In genomic region chr3:197354195-197355059, GRCh38 we compare ENCODE assay signal across 11 cellular contexts. TPM values are rescaled to one million over a fixed set of nuclear protein-coding genes. Genes with fewer than 3 reads are reported as not detected.
DNase-seq lines count a peak whose midpoint lies in the region; ATAC-seq and TF ChIP-seq lines count a peak whose summit lies in the region.
"Had no signal": no experiment of that assay in that cellular context is flagged by ENCODE, and none has a peak within 500 bp of the region (broad histone marks: within the 10 kb centered on the region; RNA-seq: fewer than 3 reads in every experiment).

No MANE protein-coding gene starts in this region.

- H3K27me3 Mint-ChIP-seq in naive thymus-derived CD4-positive, alpha-beta T cell, result peaks cover 4 to 11% (median 5%) of the 10 kb centered on the region in 5 donors

- CTCF ChIA-PET in naive thymus-derived CD4-positive, alpha-beta T cell (lab: Charles Lee), result no interaction called here

- H3K4me3 ChIP-seq in colonic mucosa (no peak overlapping the region), mesenchymal stem cell (ENCODE audit: insufficient read depth in 1 of 2, low read depth in 1 of 2, low read length in 2 of 2) (peak overlapping the region in 1 of 2 experiments; percentile 63), uterus (no peak overlapping the region)
- H3K4me3 ChIP-seq in naive thymus-derived CD4-positive, alpha-beta T cell (ENCODE audit: low read length), result no peak overlapping the region

- H3K36me3 Mint-ChIP-seq in naive thymus-derived CD4-positive, alpha-beta T cell, result peaks cover 0 to 3% (median 1%) of the 10 kb centered on the region in 5 donors

- H3K18ac ChIP-seq in mesenchymal stem cell (ENCODE audit: low read depth in 1 of 2, low read length in 2 of 2), result peak overlapping the region; percentile 84 to 94

- peak overlapping the region; percentile 28 for H3K4me2 ChIP-seq in mesenchymal stem cell (ENCODE audit: low read length, poor library complexity, severe bottlenecking)

- H3K4me1 Mint-ChIP-seq in naive thymus-derived CD4-positive, alpha-beta T cell, result peaks cover 0 to 4% (median 0%) of the 10 kb centered on the region in 7 donors

- peak overlapping the region; percentile 16 to 22 for H3K23ac ChIP-seq in mesenchymal stem cell (ENCODE audit: low read length in 2 of 2)

- H3K27ac ChIP-seq in colonic mucosa, result peak overlapping the region; percentile 32
- H3K27ac ChIP-seq in mesenchymal stem cell (ENCODE audit: low read length, poor library complexity, severe bottlenecking), result peak overlapping the region; percentile 96
- H3K27ac ChIP-seq in uterus, result peak overlapping the region; percentile 43 to 44
- no peak overlapping the region for H3K27ac ChIP-seq in naive thymus-derived CD4-positive, alpha-beta T cell (ENCODE audit: low read depth, low read length)
- H3K27ac ChIP-seq: 22Rv1 had no signal

- H3K4me3 Mint-ChIP-seq in naive thymus-derived CD4-positive, alpha-beta T cell, result no peak overlapping the region
- H3K4me3 Mint-ChIP-seq: activated CD8-positive, alpha-beta T cell treated with anti-CD3 and anti-CD28 coated beads, Interleukin-2, amount 10 ng/mL, durations not matched to agents 7 days and 5 days had no signal

- H2AFZ ChIP-seq in mesenchymal stem cell (ENCODE audit: low read depth, low read length), result peak overlapping the region; percentile 67

- no peaks in the 10 kb centered on the region for H3K36me3 ChIP-seq in colonic mucosa
- H3K36me3 ChIP-seq in mesenchymal stem cell (ENCODE audit: control insufficient read depth in 1 of 2, insufficient read depth in 2 of 2, low read depth in 1 of 2, low read length in 2 of 2), result peaks cover 0 to 2% of the 10 kb centered on the region in 2 experiments
- no peaks in the 10 kb centered on the region for H3K36me3 ChIP-seq in uterus
- H3K36me3 ChIP-seq in naive thymus-derived CD4-positive, alpha-beta T cell (ENCODE audit: control insufficient read depth in 2 of 3, insufficient read depth in 3 of 3, low read length in 3 of 3), result no peaks in the 10 kb centered on the region

- peak in 2 of 3 experiments; percentile 28 to 88 for DNase-seq in NCI-H1417 (lab: John Stamatoyannopoulos, UW)
- no peak for DNase-seq in NCI-H1417 treated with DMSO at 0.1 percent for 48 hours (lab: John Stamatoyannopoulos, UW)
- peak; percentile 38 for DNase-seq in colonic mucosa
- DNase-seq in mesenchymal stem cell, result peak; percentile 89
- peak; percentile 32 to 56 for DNase-seq in uterus
- no peak for DNase-seq in naive thymus-derived CD4-positive, alpha-beta T cell
- DNase-seq: activated CD8-positive, alpha-beta T cell treated with anti-CD3 and anti-CD28 coated beads, Interleukin-2, amount 10 ng/mL, durations not matched to agents 7 days and 5 days; foreskin melanocyte had no signal

- no peak overlapping the region for H3K27ac Mint-ChIP-seq in naive thymus-derived CD4-positive, alpha-beta T cell
- H3K27ac Mint-ChIP-seq: activated CD8-positive, alpha-beta T cell treated with anti-CD3 and anti-CD28 coated beads, Interleukin-2, amount 10 ng/mL, durations not matched to agents 7 days and 5 days had no signal

- intact Hi-C loops in colonic mucosa (cut with DNase I) (no loop called here), uterus (cut with DNase I; ENCODE audit: low total_unique reads) (no loop called here)
- intact Hi-C loops in naive thymus-derived CD4-positive, alpha-beta T cell (cut with micrococcal nuclease), result no loop called here

- peak overlapping the region; percentile 73 to 74 for H2BK12ac ChIP-seq in mesenchymal stem cell (ENCODE audit: low read length in 2 of 2)

- H3K27me3 ChIP-seq in colonic mucosa (no peaks in the 10 kb centered on the region), mesenchymal stem cell (ENCODE audit: control insufficient read depth in 1 of 2, insufficient read depth in 1 of 2, low read length in 2 of 2) (peaks cover 0 to 9% of the 10 kb centered on the region in 2 experiments), uterus (no peaks in the 10 kb centered on the region)
- H3K27me3 ChIP-seq in naive thymus-derived CD4-positive, alpha-beta T cell (ENCODE audit: control insufficient read depth in 2 of 2, insufficient read depth in 2 of 2, low read length in 2 of 2), result no peaks in the 10 kb centered on the region

- TF ChIP-seq POLR2A in uterus (IDR thresholded peaks at IDR 0.05), result no peak

- POLR2A ChIA-PET in naive thymus-derived CD4-positive, alpha-beta T cell (lab: Charles Lee), result no interaction called here

- H4K91ac ChIP-seq in mesenchymal stem cell (ENCODE audit: low read length), result peak overlapping the region; percentile 89

- H3K14ac ChIP-seq in mesenchymal stem cell (ENCODE audit: low read length in 2 of 2), result peak overlapping the region in 1 of 2 experiments; percentile 12

- H2BK120ac ChIP-seq in mesenchymal stem cell (ENCODE audit: low read depth, low read length), result peak overlapping the region; percentile 11

- H3K9ac ChIP-seq in colonic mucosa (ENCODE audit: low read depth in 2 of 2, low read length in 2 of 2), result peak overlapping the region in 1 of 2 donors; percentile 3
- peak overlapping the region; percentile 66 for H3K9ac ChIP-seq in mesenchymal stem cell (ENCODE audit: low read length)

- H3K4me1 ChIP-seq in colonic mucosa (no peaks in the 10 kb centered on the region), mesenchymal stem cell (ENCODE audit: control insufficient read depth, insufficient read depth, low read depth, low read length) (peaks cover 26% of the 10 kb centered on the region), uterus (peaks cover 0 to 4% of the 10 kb centered on the region in 2 donors)
- H3K4me1 ChIP-seq in naive thymus-derived CD4-positive, alpha-beta T cell (ENCODE audit: control insufficient read depth in 2 of 2, insufficient read depth in 2 of 2, low read length in 2 of 2), result no peaks in the 10 kb centered on the region

- peak overlapping the region; percentile 96 for H4K8ac ChIP-seq in mesenchymal stem cell (ENCODE audit: low read length)

- H2BK15ac ChIP-seq in mesenchymal stem cell (ENCODE audit: low read depth, poor library complexity, severe bottlenecking), result no peak overlapping the region

- H3K4ac ChIP-seq in mesenchymal stem cell (ENCODE audit: low read depth in 1 of 2, low read length in 2 of 2), result peak overlapping the region; percentile 64 to 69

- H3K9me3 ChIP-seq in colonic mucosa (no peaks in the 10 kb centered on the region), mesenchymal stem cell (ENCODE audit: control insufficient read depth, low read length) (peaks cover 8% of the 10 kb centered on the region), uterus (no peaks in the 10 kb centered on the region)
- no peaks in the 10 kb centered on the region for H3K9me3 ChIP-seq in naive thymus-derived CD4-positive, alpha-beta T cell (ENCODE audit: control insufficient read depth in 2 of 3, low read length in 3 of 3)

- peak overlapping the region; percentile 97 for H2AK5ac ChIP-seq in mesenchymal stem cell (ENCODE audit: low read length, severe bottlenecking)

- TF ChIP-seq CTCF in colonic mucosa (IDR thresholded peaks at IDR 0.05) (no peak), uterus (IDR thresholded peaks at IDR 0.05) (no peak)

- peak overlapping the region; percentile 60 for H2BK5ac ChIP-seq in mesenchymal stem cell (ENCODE audit: low read depth, low read length, poor library complexity, severe bottlenecking)

- WGBS in mesenchymal stem cell, result 25% methylated on average over 26 of the region's 26 CpGs

- H3K9me3 Mint-ChIP-seq in naive thymus-derived CD4-positive, alpha-beta T cell, result peaks cover 1 to 10% (median 4%) of the 10 kb centered on the region in 11 donors

- no peaks in the 10 kb centered on the region for H3K79me1 ChIP-seq in mesenchymal stem cell (replicated peaks; ENCODE audit: low read length, poor library complexity, severe bottlenecking)

- no peak for ATAC-seq in naive thymus-derived CD4-positive, alpha-beta T cell
- no peak for ATAC-seq in HG02852 (IDR thresholded peaks at IDR 0.05; ENCODE audit: unreplicated experiment)
- no peak for ATAC-seq in GM19463 (IDR thresholded peaks at IDR 0.05; ENCODE audit: unreplicated experiment)
- ATAC-seq: activated CD8-positive, alpha-beta T cell treated with anti-CD3 and anti-CD28 coated beads, Interleukin-2, amount 10 ng/mL, durations not matched to agents 7 days and 5 days had no signal

RNA-seq across cellular contexts. Expression of gene DLG1, which starts 56.0 kb away (rescaled TPM):
- total RNA-seq in colonic mucosa (100 to 1,000 TPM; 115 to 124 TPM), uterus (100 to 1,000 TPM in 2 of 4 donors, 10 to 100 TPM in 2; 24.1 to 139 (median 82.9) TPM)
- polyA plus RNA-seq in mesenchymal stem cell (2013, experiment 1 of 2), result 41.4 TPM
- 40.1 TPM for polyA plus RNA-seq in mesenchymal stem cell (2013, experiment 2 of 2)
- 10 to 100 TPM; 79.5 to 96.5 (median 86.0) TPM for total RNA-seq in naive thymus-derived CD4-positive, alpha-beta T cell
- 10 to 100 TPM; 27.9 to 29.0 TPM for polyA plus RNA-seq in naive thymus-derived CD4-positive, alpha-beta T cell

Comparison
In these comparisons a context has a peak if more than half of its experiments do, and no peak if none do; other contexts are left out.
1. DNase-seq: peak in NCI-H1417 (2 of 3), colonic mucosa (single experiment), mesenchymal stem cell (single experiment) and uterus (2 of 2); none in NCI-H1417 treated with DMSO at 0.1 percent for 48 hours (single experiment) and naive thymus-derived CD4-positive, alpha-beta T cell (0 of 9).